In the genomic region with DNA sequence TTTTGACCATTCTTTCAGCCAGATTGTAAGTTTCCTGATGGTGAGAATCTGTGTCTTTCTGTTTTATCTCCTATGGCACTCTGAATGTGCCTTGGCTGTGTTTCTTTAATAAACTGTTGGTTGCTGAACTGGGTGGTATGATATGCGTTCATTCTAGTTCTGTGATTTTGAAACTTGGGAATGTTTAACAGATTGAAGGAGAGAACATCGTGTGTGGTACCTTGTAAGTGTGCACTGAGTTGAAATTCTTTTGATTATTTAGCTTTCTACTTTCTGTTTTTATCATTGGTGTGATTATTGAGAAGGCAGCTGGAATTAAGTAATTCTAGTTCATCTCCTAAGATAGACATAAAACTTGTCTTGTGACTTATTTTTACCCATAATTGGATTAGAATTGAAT, we compare ENCODE assay signal across 15 cellular contexts. TPM values are rescaled to one million over a fixed set of nuclear protein-coding genes. Genes with fewer than 3 reads are reported as not detected.
DNase-seq lines count a peak whose midpoint lies in the region; ATAC-seq and TF ChIP-seq lines count a peak whose summit lies in the region.
"Had no signal": no experiment of that assay in that cellular context is flagged by ENCODE, and none has a peak within 500 bp of the region (broad histone marks: within the 10 kb centered on the region; RNA-seq: fewer than 3 reads in every experiment).

No MANE protein-coding gene starts in this region.

- H3K9me2 ChIP-seq in Karpas-422 (replicated peaks; ENCODE audit: insufficient read depth, low read length), result no peaks in the 10 kb centered on the region

- H3K9me3 ChIP-seq in Karpas-422 (ENCODE audit: low read length), result no peaks in the 10 kb centered on the region
- no peaks in the 10 kb centered on the region for H3K9me3 ChIP-seq in prostate gland
- H3K9me3 ChIP-seq: tibial nerve had no signal

- DNase-seq in AG04449 (ENCODE audit: low read depth, low spot score) (no peak), Karpas-422 (no peak), coronary artery (ENCODE audit: low spot score) (no peak), prostate gland (ENCODE audit: low spot score) (no peak), glutamatergic neuron (no peak), NCI-H446 treated with DMSO at 0.1 percent for 48 hours (lab: John Stamatoyannopoulos, UW) (no peak), foreskin keratinocyte (no peak)
- DNase-seq: activated T-cell treated with anti-CD3 and anti-CD28 coated beads for 4 hours, AML-193, DMS53, NCI-H1092, NCI-H2227 treated with DMSO at 0.1 percent for 48 hours had no signal

- H3K79me2 ChIP-seq in Karpas-422 (ENCODE audit: low read length), result peaks cover 91% of the 10 kb centered on the region

- peaks cover 19% of the 10 kb centered on the region for H4K20me1 ChIP-seq in Karpas-422 (ENCODE audit: insufficient read depth, low read depth, low read length)

- no peak overlapping the region for H3K4me3 Mint-ChIP-seq in glutamatergic neuron (ENCODE audit: unreplicated experiment)

- 51% methylated on average over 2 of the region's 2 CpGs for WGBS in prostate gland

- CTCF ChIA-PET in AG04449 (lab: Yijun Ruan, JAX), result interaction anchor here (1.0 to 5.1 kb wide), 6 partner anchors 13 to 229 kb away, joined by 3 to 42 read pairs (median 4); no protein-coding TSS in a partner anchor

- no peaks in the 10 kb centered on the region for H3K27me3 ChIP-seq in Karpas-422 (ENCODE audit: low read length)
- no peaks in the 10 kb centered on the region for H3K27me3 ChIP-seq in prostate gland (replicated peaks; ENCODE audit: insufficient read depth)
- H3K27me3 ChIP-seq in foreskin keratinocyte, result no peaks in the 10 kb centered on the region
- H3K27me3 ChIP-seq: tibial nerve had no signal

- H3K27ac ChIP-seq in Karpas-422 (ENCODE audit: low read length) (0 out of 2 replicates have a peak overlapping the region, but pooled peaks have one; percentile 9), coronary artery (no peak overlapping the region), prostate gland (peak overlapping the region; percentile 39 to 49), foreskin keratinocyte (no peak overlapping the region)

- H3K27me3 Mint-ChIP-seq in glutamatergic neuron (ENCODE audit: unreplicated experiment), result no peaks in the 10 kb centered on the region

- H2AFZ ChIP-seq in Karpas-422 (ENCODE audit: low read length), result no peak overlapping the region

- H3K4me3 ChIP-seq in AG04449 (ENCODE audit: low read depth, low read length) (peak overlapping the region; percentile 96), Karpas-422 (ENCODE audit: low read length) (no peak overlapping the region), coronary artery (peak overlapping the region; percentile 92), prostate gland (no peak overlapping the region)
- H3K4me3 ChIP-seq: tibial nerve had no signal

- TF ChIP-seq CTCF in AG04449 (IDR thresholded peaks at IDR 0.05; ENCODE audit: insufficient read depth, low read length, missing control alignments) (no peak), coronary artery (IDR thresholded peaks at IDR 0.05) (no peak), prostate gland (IDR thresholded peaks at IDR 0.05) (no peak), glutamatergic neuron (IDR thresholded peaks at IDR 0.05; ENCODE audit: partially characterized antibody, unreplicated experiment) (no peak), foreskin keratinocyte (conservative IDR thresholded peaks at IDR 0.05) (no peak)

- H3K9me3 Mint-ChIP-seq in glutamatergic neuron (ENCODE audit: unreplicated experiment), result peaks cover 2% of the 10 kb centered on the region

- H3K9ac ChIP-seq in Karpas-422 (ENCODE audit: low read length), result no peak overlapping the region

- 0 out of 2 replicates have a peak, but pooled peaks cover 6% of the 10 kb centered on the region for H3K36me3 ChIP-seq in Karpas-422 (ENCODE audit: insufficient read depth, low read length)
- no peaks in the 10 kb centered on the region for H3K36me3 ChIP-seq in prostate gland
- H3K36me3 ChIP-seq: tibial nerve had no signal

- H3K27ac Mint-ChIP-seq in glutamatergic neuron (ENCODE audit: unreplicated experiment), result no peak overlapping the region

- H3K4me1 ChIP-seq in Karpas-422 (ENCODE audit: low read length) (peaks cover 88% of the 10 kb centered on the region), prostate gland (replicated peaks) (peaks cover 4% of the 10 kb centered on the region), foreskin keratinocyte (peaks cover 54% of the 10 kb centered on the region)

- H3K4me2 ChIP-seq in Karpas-422 (ENCODE audit: low read depth, low read length, poor library complexity, severe bottlenecking), result peak overlapping the region; percentile 17

- POLR2A ChIA-PET in AG04449 (lab: Yijun Ruan, JAX), result interaction anchor here (0.6 to 2.0 kb wide), 6 partner anchors 13 to 300 kb away, joined by 3 to 7 read pairs (median 3); no protein-coding TSS in a partner anchor

- peaks cover 23% of the 10 kb centered on the region for H3K4me1 Mint-ChIP-seq in glutamatergic neuron (ENCODE audit: low read depth, unreplicated experiment)

- ATAC-seq in GM18873 (IDR thresholded peaks at IDR 0.05; ENCODE audit: low FRiP score, unreplicated experiment) (no peak), foreskin keratinocyte (no peak)
- ATAC-seq: activated CD4-positive, CD25-positive, alpha-beta regulatory T cell treated with anti-CD3 and anti-CD28 coated beads, Interleukin-2, amount 50 U/mL, for 24 hours had no signal

- TF ChIP-seq POLR2A in prostate gland (IDR thresholded peaks at IDR 0.05), result no peak

- intact Hi-C loops in prostate gland (cut with DNase I), result loop anchor here (5.0 kb wide), 1 partner anchor 39 kb away; no protein-coding TSS in a partner anchor

- no peaks in the 10 kb centered on the region for H3K36me3 Mint-ChIP-seq in glutamatergic neuron (ENCODE audit: unreplicated experiment)

RNA-seq across cellular contexts. Expression of gene BACH1, which starts 4.6 kb away (rescaled TPM):
- total RNA-seq in Karpas-422 (2014; rRNA removed; shearing (Covaris generic); ENCODE audit: low replicate concordance), result 30.7 and 42.0 TPM in 2 replicates
- total RNA-seq in prostate gland (10 to 100 TPM; 42.4 to 46.2 TPM), glutamatergic neuron (ENCODE audit: unreplicated experiment) (78.8 TPM), foreskin keratinocyte (45.6 and 46.9 TPM in 2 replicates)
- 6.1 and 7.4 TPM in 2 replicates for polyA plus RNA-seq in foreskin keratinocyte

Comparison
In these comparisons a context has a peak if more than half of its experiments do, and no peak if none do; other contexts are left out.
1. H3K4me3 ChIP-seq: peak in AG04449 (single experiment) and coronary artery (single experiment); none in Karpas-422 (single experiment) and prostate gland (0 of 2).
2. H3K27ac ChIP-seq: peak in Karpas-422 (single experiment) and prostate gland (2 of 2); none in coronary artery (0 of 2) and foreskin keratinocyte (single experiment).